In genomic region chr1:183092350-183092749, GRCh38 we compare ENCODE assay signal across 14 cellular contexts.
A peak's percentile ranks its signal among the peaks of the same experiment; 100 is the strongest.
DNase-seq lines count a peak whose midpoint lies in the region; ATAC-seq and TF ChIP-seq lines count a peak whose summit lies in the region.
"Had no signal": no experiment of that assay in that cellular context is flagged by ENCODE, and none has a peak within 500 bp of the region (broad histone marks: within the 10 kb centered on the region; RNA-seq: fewer than 3 reads in every experiment).

No MANE protein-coding gene starts in this region.

- no peak for TF ChIP-seq POLR2A in prostate gland (IDR thresholded peaks at IDR 0.05)

- H3K27me3 ChIP-seq in A673 (replicated peaks; ENCODE audit: insufficient read depth, low read depth, low read length, poor library complexity) (no peaks in the 10 kb centered on the region), prostate gland (replicated peaks; ENCODE audit: insufficient read depth) (no peaks in the 10 kb centered on the region)
- H3K27me3 ChIP-seq: BLaER1 treated with 17β-estradiol and CSF1 and Interleukin-3, amounts not matched to agents 10 nM and 100 nM had no signal

- no peak overlapping the region for H3K4me3 Mint-ChIP-seq in HFFc6
- H3K4me3 Mint-ChIP-seq in chondrocyte (ENCODE audit: unreplicated experiment), result no peak overlapping the region
- H3K4me3 Mint-ChIP-seq in osteocyte (ENCODE audit: unreplicated experiment), result no peak overlapping the region
- no peak overlapping the region for H3K4me3 Mint-ChIP-seq in immature natural killer cell

- peak; percentile 22 for DNase-seq in A673 (ENCODE audit: low spot score)
- no peak for DNase-seq in HFFc6
- no peak for DNase-seq in chondrocyte (ENCODE audit: low spot score)
- DNase-seq in osteocyte (ENCODE audit: extremely low spot score, unreplicated experiment), result no peak
- no peak for DNase-seq in immature natural killer cell
- no peak for DNase-seq in NCI-H146 (lab: John Stamatoyannopoulos, UW)
- no peak for DNase-seq in sciatic nerve (ENCODE audit: low spot score)
- no peak for DNase-seq in prostate gland (ENCODE audit: low spot score)
- DNase-seq: 8988T, DMS153, NCI-H2107, NCI-H69, PC-3 had no signal

- H3K27me3 Mint-ChIP-seq in HFFc6 (ENCODE audit: insufficient read depth) (no peaks in the 10 kb centered on the region), chondrocyte (ENCODE audit: low read depth) (no peaks in the 10 kb centered on the region), osteocyte (ENCODE audit: unreplicated experiment) (no peaks in the 10 kb centered on the region), immature natural killer cell (ENCODE audit: low read depth in 3 of 3) (peaks cover 0 to 4% (median 0%) of the 10 kb centered on the region in 3 donors)

- H3K27ac Mint-ChIP-seq in HFFc6 (peak overlapping the region; percentile 81), chondrocyte (ENCODE audit: unreplicated experiment) (peak overlapping the region; percentile 45), osteocyte (ENCODE audit: unreplicated experiment) (peak overlapping the region; percentile 62), immature natural killer cell (no peak overlapping the region)

- H3K9me3 Mint-ChIP-seq in HFFc6 (no peaks in the 10 kb centered on the region), chondrocyte (ENCODE audit: low read depth) (no peaks in the 10 kb centered on the region), osteocyte (ENCODE audit: unreplicated experiment) (no peaks in the 10 kb centered on the region), immature natural killer cell (no peaks in the 10 kb centered on the region)

- intact Hi-C loops in A673 (cut with micrococcal nuclease; ENCODE audit: unreplicated experiment) (no loop called here), sciatic nerve (cut with DNase I) (no loop called here), prostate gland (cut with DNase I) (no loop called here)

- peaks cover 47% of the 10 kb centered on the region for H3K4me1 ChIP-seq in A673 (ENCODE audit: insufficient read depth, low read length, poor library complexity, severe bottlenecking)
- peaks cover 9% of the 10 kb centered on the region for H3K4me1 ChIP-seq in prostate gland (replicated peaks)

- TF ChIP-seq CTCF in A673 (conservative IDR thresholded peaks at IDR 0.05; ENCODE audit: low read depth, low read length) (no peak), HFFc6 (IDR thresholded peaks at IDR 0.05) (no peak), chondrocyte (IDR thresholded peaks at IDR 0.05) (no peak), osteocyte (IDR thresholded peaks at IDR 0.05) (no peak), prostate gland (IDR thresholded peaks at IDR 0.05) (no peak)

- ATAC-seq in sciatic nerve, result no peak
- ATAC-seq: PC-3 had no signal

- H3K4me1 Mint-ChIP-seq in HFFc6 (ENCODE audit: low read depth) (peaks cover 72% of the 10 kb centered on the region), chondrocyte (ENCODE audit: low read depth) (peaks cover 62% of the 10 kb centered on the region), osteocyte (ENCODE audit: unreplicated experiment) (peaks cover 63% of the 10 kb centered on the region), immature natural killer cell (no peaks in the 10 kb centered on the region)

- CTCF ChIA-PET in A673 (lab: Charles Lee), result no interaction called here

- H3K9me3 ChIP-seq in A673 (ENCODE audit: low read depth, low read length, poor library complexity, severe bottlenecking) (no peaks in the 10 kb centered on the region), prostate gland (no peaks in the 10 kb centered on the region)
- H3K9me3 ChIP-seq: BLaER1 treated with 17β-estradiol and CSF1 and Interleukin-3, amounts not matched to agents 10 nM and 100 nM had no signal

- peak overlapping the region; percentile 29 for H3K27ac ChIP-seq in A673 (ENCODE audit: low read depth, low read length, poor library complexity, severe bottlenecking)
- no peak overlapping the region for H3K27ac ChIP-seq in prostate gland
- H3K27ac ChIP-seq: BLaER1 treated with 17β-estradiol and CSF1 and Interleukin-3, amounts not matched to agents 10 nM and 100 nM had no signal

- no TSS peak for BruUV-seq in A673 (replicated peaks; lab: Mats Ljungman, UMichigan)

- H3K4me3 ChIP-seq in A673 (ENCODE audit: low read depth, low read length, poor library complexity, severe bottlenecking) (no peak overlapping the region), prostate gland (no peak overlapping the region)
- H3K4me3 ChIP-seq: BLaER1 treated with 17β-estradiol and CSF1 and Interleukin-3, amounts not matched to agents 10 nM and 100 nM had no signal

- H3K36me3 Mint-ChIP-seq in HFFc6 (ENCODE audit: low read depth) (peaks cover 24% of the 10 kb centered on the region), chondrocyte (ENCODE audit: low read depth) (peaks cover 2% of the 10 kb centered on the region), osteocyte (ENCODE audit: unreplicated experiment) (peaks cover 2% of the 10 kb centered on the region), immature natural killer cell (no peaks in the 10 kb centered on the region)

- POLR2A ChIA-PET in A673 (lab: Charles Lee; ENCODE audit: low non-redundant PET), result interaction anchor here (0.7 kb wide), 1 partner anchor 247 kb away, joined by 3 read pairs; no protein-coding TSS in a partner anchor

- 72% methylated on average over 2 of the region's 2 CpGs for WGBS in prostate gland

- no peaks in the 10 kb centered on the region for H3K36me3 ChIP-seq in A673 (ENCODE audit: insufficient read depth, low read length, poor library complexity, severe bottlenecking)
- H3K36me3 ChIP-seq in prostate gland, result no peaks in the 10 kb centered on the region

Comparison
In these comparisons a context has a peak if more than half of its experiments do, and no peak if none do; other contexts are left out.
1. H3K27ac Mint-ChIP-seq: peak in HFFc6 (single experiment), chondrocyte (single experiment) and osteocyte (single experiment); none in immature natural killer cell (0 of 6).